2 cellular contexts compared by ENCODE assay signal in the genomic region with DNA sequence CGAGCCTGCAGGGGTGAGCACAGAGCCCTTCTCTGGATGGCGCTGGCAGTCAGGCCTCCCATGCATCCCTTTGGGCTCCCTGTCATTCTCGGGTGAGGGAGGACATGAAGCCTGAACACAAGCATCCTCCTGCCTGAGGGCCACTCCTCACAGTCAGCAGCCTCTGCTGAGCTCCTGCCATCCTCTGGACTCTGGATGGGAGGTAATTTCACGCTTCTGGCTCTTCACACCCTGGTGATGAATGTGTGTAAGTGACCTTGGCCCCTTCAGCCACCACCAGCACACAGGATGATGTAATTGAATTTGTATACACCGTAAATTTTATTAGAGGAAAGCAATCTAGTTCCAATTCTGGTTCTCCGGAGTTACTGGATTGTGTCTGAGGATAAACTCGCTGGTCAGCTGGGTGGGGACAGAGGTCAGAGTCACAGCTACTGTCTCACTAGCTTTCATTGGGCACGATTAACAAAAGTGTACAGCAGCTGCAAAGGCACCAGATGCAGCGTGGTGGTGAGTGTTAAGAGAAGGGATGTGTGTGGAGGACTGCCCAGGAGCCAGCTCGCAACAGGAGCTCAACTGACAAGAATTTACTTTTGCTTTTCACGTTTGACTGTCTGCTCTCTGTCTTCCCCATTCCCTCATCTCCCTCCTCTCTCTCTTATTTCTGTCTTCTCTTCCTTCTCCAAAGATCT.
TF ChIP-seq lines count a peak whose summit lies in the region.

No MANE protein-coding gene starts in this region.

TF ChIP-seq in SK-N-SH, 30 proteins besides CTCF, POLR2A, EP300 and RAD21 (continued from another document):
- TF ChIP-seq, protein P1, sequence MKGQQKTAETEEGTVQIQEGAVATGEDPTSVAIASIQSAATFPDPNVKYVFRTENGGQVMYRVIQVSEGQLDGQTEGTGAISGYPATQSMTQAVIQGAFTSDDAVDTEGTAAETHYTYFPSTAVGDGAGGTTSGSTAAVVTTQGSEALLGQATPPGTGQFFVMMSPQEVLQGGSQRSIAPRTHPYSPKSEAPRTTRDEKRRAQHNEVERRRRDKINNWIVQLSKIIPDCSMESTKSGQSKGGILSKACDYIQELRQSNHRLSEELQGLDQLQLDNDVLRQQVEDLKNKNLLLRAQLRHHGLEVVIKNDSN (IDR thresholded peaks at IDR 0.05; ENCODE audit: borderline replicate concordance, low read depth): no peak
- TF ChIP-seq FOSL2 (IDR thresholded peaks at IDR 0.05; ENCODE audit: borderline replicate concordance, low read depth) (no peak), GABPA (IDR thresholded peaks at IDR 0.05; ENCODE audit: low read depth) (no peak), GATA2 (CRISPR knock-in tag; IDR thresholded peaks at IDR 0.05) (no peak), SIN3A (IDR thresholded peaks at IDR 0.05; ENCODE audit: borderline replicate concordance, low read depth, low read length) (no peak), TCF12 (IDR thresholded peaks at IDR 0.05) (no peak), JUND (IDR thresholded peaks at IDR 0.05) (no peak), MEF2A (IDR thresholded peaks at IDR 0.05; ENCODE audit: borderline replicate concordance, low read depth) (no peak), ELF1 (IDR thresholded peaks at IDR 0.05) (no peak), SMC3 (IDR thresholded peaks at IDR 0.05; ENCODE audit: low read depth, low read length) (no peak), TAF1 (IDR thresholded peaks at IDR 0.05; ENCODE audit: borderline replicate concordance, low read depth, low read length) (no peak), POLR2AphosphoS5 (IDR thresholded peaks at IDR 0.05; ENCODE audit: low read depth, low read length) (no peak)
- TF ChIP-seq, protein P2, sequence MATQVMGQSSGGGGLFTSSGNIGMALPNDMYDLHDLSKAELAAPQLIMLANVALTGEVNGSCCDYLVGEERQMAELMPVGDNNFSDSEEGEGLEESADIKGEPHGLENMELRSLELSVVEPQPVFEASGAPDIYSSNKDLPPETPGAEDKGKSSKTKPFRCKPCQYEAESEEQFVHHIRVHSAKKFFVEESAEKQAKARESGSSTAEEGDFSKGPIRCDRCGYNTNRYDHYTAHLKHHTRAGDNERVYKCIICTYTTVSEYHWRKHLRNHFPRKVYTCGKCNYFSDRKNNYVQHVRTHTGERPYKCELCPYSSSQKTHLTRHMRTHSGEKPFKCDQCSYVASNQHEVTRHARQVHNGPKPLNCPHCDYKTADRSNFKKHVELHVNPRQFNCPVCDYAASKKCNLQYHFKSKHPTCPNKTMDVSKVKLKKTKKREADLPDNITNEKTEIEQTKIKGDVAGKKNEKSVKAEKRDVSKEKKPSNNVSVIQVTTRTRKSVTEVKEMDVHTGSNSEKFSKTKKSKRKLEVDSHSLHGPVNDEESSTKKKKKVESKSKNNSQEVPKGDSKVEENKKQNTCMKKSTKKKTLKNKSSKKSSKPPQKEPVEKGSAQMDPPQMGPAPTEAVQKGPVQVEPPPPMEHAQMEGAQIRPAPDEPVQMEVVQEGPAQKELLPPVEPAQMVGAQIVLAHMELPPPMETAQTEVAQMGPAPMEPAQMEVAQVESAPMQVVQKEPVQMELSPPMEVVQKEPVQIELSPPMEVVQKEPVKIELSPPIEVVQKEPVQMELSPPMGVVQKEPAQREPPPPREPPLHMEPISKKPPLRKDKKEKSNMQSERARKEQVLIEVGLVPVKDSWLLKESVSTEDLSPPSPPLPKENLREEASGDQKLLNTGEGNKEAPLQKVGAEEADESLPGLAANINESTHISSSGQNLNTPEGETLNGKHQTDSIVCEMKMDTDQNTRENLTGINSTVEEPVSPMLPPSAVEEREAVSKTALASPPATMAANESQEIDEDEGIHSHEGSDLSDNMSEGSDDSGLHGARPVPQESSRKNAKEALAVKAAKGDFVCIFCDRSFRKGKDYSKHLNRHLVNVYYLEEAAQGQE (IDR thresholded peaks at IDR 0.05; ENCODE audit: low read depth, low read length): no peak
- TF ChIP-seq, protein P3, sequence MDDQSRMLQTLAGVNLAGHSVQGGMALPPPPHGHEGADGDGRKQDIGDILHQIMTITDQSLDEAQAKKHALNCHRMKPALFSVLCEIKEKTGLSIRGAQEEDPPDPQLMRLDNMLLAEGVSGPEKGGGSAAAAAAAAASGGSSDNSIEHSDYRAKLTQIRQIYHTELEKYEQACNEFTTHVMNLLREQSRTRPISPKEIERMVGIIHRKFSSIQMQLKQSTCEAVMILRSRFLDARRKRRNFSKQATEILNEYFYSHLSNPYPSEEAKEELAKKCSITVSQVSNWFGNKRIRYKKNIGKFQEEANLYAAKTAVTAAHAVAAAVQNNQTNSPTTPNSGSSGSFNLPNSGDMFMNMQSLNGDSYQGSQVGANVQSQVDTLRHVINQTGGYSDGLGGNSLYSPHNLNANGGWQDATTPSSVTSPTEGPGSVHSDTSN (IDR thresholded peaks at IDR 0.05): no peak
- TF ChIP-seq, protein P4, sequence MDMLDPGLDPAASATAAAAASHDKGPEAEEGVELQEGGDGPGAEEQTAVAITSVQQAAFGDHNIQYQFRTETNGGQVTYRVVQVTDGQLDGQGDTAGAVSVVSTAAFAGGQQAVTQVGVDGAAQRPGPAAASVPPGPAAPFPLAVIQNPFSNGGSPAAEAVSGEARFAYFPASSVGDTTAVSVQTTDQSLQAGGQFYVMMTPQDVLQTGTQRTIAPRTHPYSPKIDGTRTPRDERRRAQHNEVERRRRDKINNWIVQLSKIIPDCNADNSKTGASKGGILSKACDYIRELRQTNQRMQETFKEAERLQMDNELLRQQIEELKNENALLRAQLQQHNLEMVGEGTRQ (IDR thresholded peaks at IDR 0.05; ENCODE audit: borderline replicate concordance, low read depth, low read length): no peak

TF ChIP-seq in SK-N-SH treated with all-trans-retinoic acid at 6 μM for 48 hours, 23 proteins besides CTCF, POLR2A, EP300 and RAD21 (continued from another document):
- TF ChIP-seq, protein P5, sequence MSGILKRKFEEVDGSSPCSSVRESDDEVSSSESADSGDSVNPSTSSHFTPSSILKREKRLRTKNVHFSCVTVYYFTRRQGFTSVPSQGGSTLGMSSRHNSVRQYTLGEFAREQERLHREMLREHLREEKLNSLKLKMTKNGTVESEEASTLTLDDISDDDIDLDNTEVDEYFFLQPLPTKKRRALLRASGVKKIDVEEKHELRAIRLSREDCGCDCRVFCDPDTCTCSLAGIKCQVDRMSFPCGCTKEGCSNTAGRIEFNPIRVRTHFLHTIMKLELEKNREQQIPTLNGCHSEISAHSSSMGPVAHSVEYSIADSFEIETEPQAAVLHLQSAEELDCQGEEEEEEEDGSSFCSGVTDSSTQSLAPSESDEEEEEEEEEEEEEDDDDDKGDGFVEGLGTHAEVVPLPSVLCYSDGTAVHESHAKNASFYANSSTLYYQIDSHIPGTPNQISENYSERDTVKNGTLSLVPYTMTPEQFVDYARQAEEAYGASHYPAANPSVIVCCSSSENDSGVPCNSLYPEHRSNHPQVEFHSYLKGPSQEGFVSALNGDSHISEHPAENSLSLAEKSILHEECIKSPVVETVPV (CRISPR knock-in tag; IDR thresholded peaks at IDR 0.05): no peak
- TF ChIP-seq, protein P6, sequence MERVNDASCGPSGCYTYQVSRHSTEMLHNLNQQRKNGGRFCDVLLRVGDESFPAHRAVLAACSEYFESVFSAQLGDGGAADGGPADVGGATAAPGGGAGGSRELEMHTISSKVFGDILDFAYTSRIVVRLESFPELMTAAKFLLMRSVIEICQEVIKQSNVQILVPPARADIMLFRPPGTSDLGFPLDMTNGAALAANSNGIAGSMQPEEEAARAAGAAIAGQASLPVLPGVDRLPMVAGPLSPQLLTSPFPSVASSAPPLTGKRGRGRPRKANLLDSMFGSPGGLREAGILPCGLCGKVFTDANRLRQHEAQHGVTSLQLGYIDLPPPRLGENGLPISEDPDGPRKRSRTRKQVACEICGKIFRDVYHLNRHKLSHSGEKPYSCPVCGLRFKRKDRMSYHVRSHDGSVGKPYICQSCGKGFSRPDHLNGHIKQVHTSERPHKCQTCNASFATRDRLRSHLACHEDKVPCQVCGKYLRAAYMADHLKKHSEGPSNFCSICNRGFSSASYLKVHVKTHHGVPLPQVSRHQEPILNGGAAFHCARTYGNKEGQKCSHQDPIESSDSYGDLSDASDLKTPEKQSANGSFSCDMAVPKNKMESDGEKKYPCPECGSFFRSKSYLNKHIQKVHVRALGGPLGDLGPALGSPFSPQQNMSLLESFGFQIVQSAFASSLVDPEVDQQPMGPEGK (CRISPR knock-in tag; IDR thresholded peaks at IDR 0.05; ENCODE audit: borderline replicate concordance): no peak
- TF ChIP-seq, protein P7, sequence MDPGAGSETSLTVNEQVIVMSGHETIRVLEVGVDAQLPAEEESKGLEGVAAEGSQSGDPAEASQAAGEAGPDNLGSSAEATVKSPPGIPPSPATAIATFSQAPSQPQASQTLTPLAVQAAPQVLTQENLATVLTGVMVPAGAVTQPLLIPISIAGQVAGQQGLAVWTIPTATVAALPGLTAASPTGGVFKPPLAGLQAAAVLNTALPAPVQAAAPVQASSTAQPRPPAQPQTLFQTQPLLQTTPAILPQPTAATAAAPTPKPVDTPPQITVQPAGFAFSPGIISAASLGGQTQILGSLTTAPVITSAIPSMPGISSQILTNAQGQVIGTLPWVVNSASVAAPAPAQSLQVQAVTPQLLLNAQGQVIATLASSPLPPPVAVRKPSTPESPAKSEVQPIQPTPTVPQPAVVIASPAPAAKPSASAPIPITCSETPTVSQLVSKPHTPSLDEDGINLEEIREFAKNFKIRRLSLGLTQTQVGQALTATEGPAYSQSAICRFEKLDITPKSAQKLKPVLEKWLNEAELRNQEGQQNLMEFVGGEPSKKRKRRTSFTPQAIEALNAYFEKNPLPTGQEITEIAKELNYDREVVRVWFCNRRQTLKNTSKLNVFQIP (CRISPR knock-in tag; IDR thresholded peaks at IDR 0.05; ENCODE audit: borderline replicate concordance, low read depth): no peak
- no peak for TF ChIP-seq ZNF8 (CRISPR knock-in tag; IDR thresholded peaks at IDR 0.05)
- no peak for TF ChIP-seq OSR1 (CRISPR knock-in tag; IDR thresholded peaks at IDR 0.05)
- no peak for TF ChIP-seq TCF4 (CRISPR knock-in tag; IDR thresholded peaks at IDR 0.05; ENCODE audit: borderline replicate concordance)
- TF ChIP-seq, protein P8, sequence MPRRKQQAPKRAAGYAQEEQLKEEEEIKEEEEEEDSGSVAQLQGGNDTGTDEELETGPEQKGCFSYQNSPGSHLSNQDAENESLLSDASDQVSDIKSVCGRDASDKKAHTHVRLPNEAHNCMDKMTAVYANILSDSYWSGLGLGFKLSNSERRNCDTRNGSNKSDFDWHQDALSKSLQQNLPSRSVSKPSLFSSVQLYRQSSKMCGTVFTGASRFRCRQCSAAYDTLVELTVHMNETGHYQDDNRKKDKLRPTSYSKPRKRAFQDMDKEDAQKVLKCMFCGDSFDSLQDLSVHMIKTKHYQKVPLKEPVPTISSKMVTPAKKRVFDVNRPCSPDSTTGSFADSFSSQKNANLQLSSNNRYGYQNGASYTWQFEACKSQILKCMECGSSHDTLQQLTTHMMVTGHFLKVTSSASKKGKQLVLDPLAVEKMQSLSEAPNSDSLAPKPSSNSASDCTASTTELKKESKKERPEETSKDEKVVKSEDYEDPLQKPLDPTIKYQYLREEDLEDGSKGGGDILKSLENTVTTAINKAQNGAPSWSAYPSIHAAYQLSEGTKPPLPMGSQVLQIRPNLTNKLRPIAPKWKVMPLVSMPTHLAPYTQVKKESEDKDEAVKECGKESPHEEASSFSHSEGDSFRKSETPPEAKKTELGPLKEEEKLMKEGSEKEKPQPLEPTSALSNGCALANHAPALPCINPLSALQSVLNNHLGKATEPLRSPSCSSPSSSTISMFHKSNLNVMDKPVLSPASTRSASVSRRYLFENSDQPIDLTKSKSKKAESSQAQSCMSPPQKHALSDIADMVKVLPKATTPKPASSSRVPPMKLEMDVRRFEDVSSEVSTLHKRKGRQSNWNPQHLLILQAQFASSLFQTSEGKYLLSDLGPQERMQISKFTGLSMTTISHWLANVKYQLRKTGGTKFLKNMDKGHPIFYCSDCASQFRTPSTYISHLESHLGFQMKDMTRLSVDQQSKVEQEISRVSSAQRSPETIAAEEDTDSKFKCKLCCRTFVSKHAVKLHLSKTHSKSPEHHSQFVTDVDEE (CRISPR knock-in tag; IDR thresholded peaks at IDR 0.05): no peak
- TF ChIP-seq, protein P9, sequence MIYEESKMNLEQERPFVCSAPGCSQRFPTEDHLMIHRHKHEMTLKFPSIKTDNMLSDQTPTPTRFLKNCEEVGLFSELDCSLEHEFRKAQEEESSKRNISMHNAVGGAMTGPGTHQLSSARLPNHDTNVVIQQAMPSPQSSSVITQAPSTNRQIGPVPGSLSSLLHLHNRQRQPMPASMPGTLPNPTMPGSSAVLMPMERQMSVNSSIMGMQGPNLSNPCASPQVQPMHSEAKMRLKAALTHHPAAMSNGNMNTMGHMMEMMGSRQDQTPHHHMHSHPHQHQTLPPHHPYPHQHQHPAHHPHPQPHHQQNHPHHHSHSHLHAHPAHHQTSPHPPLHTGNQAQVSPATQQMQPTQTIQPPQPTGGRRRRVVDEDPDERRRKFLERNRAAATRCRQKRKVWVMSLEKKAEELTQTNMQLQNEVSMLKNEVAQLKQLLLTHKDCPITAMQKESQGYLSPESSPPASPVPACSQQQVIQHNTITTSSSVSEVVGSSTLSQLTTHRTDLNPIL (CRISPR knock-in tag; IDR thresholded peaks at IDR 0.05; ENCODE audit: low read depth): no peak
- no peak for TF ChIP-seq TOX (CRISPR knock-in tag; IDR thresholded peaks at IDR 0.05; ENCODE audit: borderline replicate concordance)
- no peak for TF ChIP-seq CSDC2 (CRISPR knock-in tag; IDR thresholded peaks at IDR 0.05)
- TF ChIP-seq SNAI2 (CRISPR knock-in tag; IDR thresholded peaks at IDR 0.05): no peak
TF ChIP-seq in SK-N-SH treated with all-trans-retinoic acid at 6 μM for 48 hours: peak in this region for 0.
